In the genomic region with DNA sequence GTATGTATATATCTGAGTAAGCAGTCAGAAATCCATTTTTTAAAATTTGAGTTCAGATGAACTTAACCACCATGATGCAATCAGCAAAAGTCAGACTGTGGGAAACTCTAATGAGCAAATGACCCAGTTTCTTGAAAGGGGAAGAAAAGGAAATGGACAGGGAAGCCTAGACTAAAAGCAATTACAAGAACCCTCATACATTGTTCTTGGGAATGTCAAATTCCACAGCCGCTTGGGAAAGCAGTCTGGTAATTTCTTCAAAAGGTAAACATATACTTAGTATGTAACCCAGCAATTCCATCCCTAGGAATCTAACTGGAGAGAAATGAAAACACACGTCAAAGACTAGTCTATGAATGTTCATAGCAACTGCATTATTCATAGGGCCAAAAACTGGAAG, we compare ENCODE assay signal across 13 cellular contexts. TPM values are rescaled to one million over a fixed set of nuclear protein-coding genes. Genes with fewer than 3 reads are reported as not detected.
DNase-seq lines count a peak whose midpoint lies in the region; ATAC-seq, FAIRE-seq and TF ChIP-seq lines count a peak whose summit lies in the region.
"Had no signal": no experiment of that assay in that cellular context is flagged by ENCODE, and none has a peak within 500 bp of the region (broad histone marks: within the 10 kb centered on the region; RNA-seq: fewer than 3 reads in every experiment).

No MANE protein-coding gene starts in this region.

- H3K4me3 ChIP-seq in ascending aorta = no peak overlapping the region

- peaks cover 0 to under 1% of the 10 kb centered on the region in 2 donors for H3K9me3 Mint-ChIP-seq in activated T-cell treated with anti-CD3 and anti-CD28 coated beads, Interleukin-2, amount 50 U/mL, for 72 hours
- no peaks in the 10 kb centered on the region for H3K9me3 Mint-ChIP-seq in activated T-cell treated with anti-CD3 and anti-CD28 coated beads, Interleukin-2, amount 50 U/mL, for 24 hours
- peaks cover 3% of the 10 kb centered on the region for H3K9me3 Mint-ChIP-seq in activated CD4-positive, alpha-beta memory T cell treated with anti-CD3 and anti-CD28 coated beads for 36 hours
- H3K9me3 Mint-ChIP-seq: activated naive CD8-positive, alpha-beta T cell treated with anti-CD3 and anti-CD28 coated beads, Interleukin-2, amount 50 U/mL, for 24 hours; mesothelial cell of epicardium had no signal

- H3K36me3 Mint-ChIP-seq in activated T-cell treated with anti-CD3 and anti-CD28 coated beads, Interleukin-2, amount 50 U/mL, for 72 hours (ENCODE audit: insufficient read depth in 2 of 2) = peaks cover 0 to 3% of the 10 kb centered on the region in 2 donors
- no peaks in the 10 kb centered on the region for H3K36me3 Mint-ChIP-seq in activated T-cell treated with anti-CD3 and anti-CD28 coated beads, Interleukin-2, amount 50 U/mL, for 24 hours (ENCODE audit: low read depth)
- no peaks in the 10 kb centered on the region for H3K36me3 Mint-ChIP-seq in activated CD4-positive, alpha-beta memory T cell treated with anti-CD3 and anti-CD28 coated beads for 36 hours
- H3K36me3 Mint-ChIP-seq: mesothelial cell of epicardium had no signal

- peak; percentile 72 for FAIRE-seq in urothelium cell line (lab: Jason Lieb, UNC)

- H3K27me3 Mint-ChIP-seq in activated T-cell treated with anti-CD3 and anti-CD28 coated beads, Interleukin-2, amount 50 U/mL, for 72 hours (ENCODE audit: low read depth) = no peaks in the 10 kb centered on the region
- H3K27me3 Mint-ChIP-seq in activated T-cell treated with anti-CD3 and anti-CD28 coated beads, Interleukin-2, amount 50 U/mL, for 24 hours = no peaks in the 10 kb centered on the region
- no peaks in the 10 kb centered on the region for H3K27me3 Mint-ChIP-seq in activated CD4-positive, alpha-beta memory T cell treated with anti-CD3 and anti-CD28 coated beads for 36 hours
- H3K27me3 Mint-ChIP-seq: activated naive CD8-positive, alpha-beta T cell treated with anti-CD3 and anti-CD28 coated beads, Interleukin-2, amount 50 U/mL, for 24 hours had no signal

- no peaks in the 10 kb centered on the region for H3K4me1 Mint-ChIP-seq in activated T-cell treated with anti-CD3 and anti-CD28 coated beads, Interleukin-2, amount 50 U/mL, for 72 hours (ENCODE audit: low read depth)
- peaks cover 12% of the 10 kb centered on the region for H3K4me1 Mint-ChIP-seq in activated T-cell treated with anti-CD3 and anti-CD28 coated beads, Interleukin-2, amount 50 U/mL, for 24 hours (ENCODE audit: low read depth)
- H3K4me1 Mint-ChIP-seq in activated CD4-positive, alpha-beta memory T cell treated with anti-CD3 and anti-CD28 coated beads for 36 hours (ENCODE audit: low read depth) = peaks cover 10% of the 10 kb centered on the region
- H3K4me1 Mint-ChIP-seq: B cell had no signal

- H3K4me3 Mint-ChIP-seq in activated T-cell treated with anti-CD3 and anti-CD28 coated beads, Interleukin-2, amount 50 U/mL, for 72 hours = peak overlapping the region in 1 of 2 donors; percentile 9
- H3K4me3 Mint-ChIP-seq in activated T-cell treated with anti-CD3 and anti-CD28 coated beads, Interleukin-2, amount 50 U/mL, for 24 hours = no peak overlapping the region
- no peak overlapping the region for H3K4me3 Mint-ChIP-seq in activated CD4-positive, alpha-beta memory T cell treated with anti-CD3 and anti-CD28 coated beads for 36 hours
- H3K4me3 Mint-ChIP-seq: activated naive CD8-positive, alpha-beta T cell treated with anti-CD3 and anti-CD28 coated beads, Interleukin-2, amount 50 U/mL, for 24 hours; B cell; mesothelial cell of epicardium had no signal

- H3K27ac ChIP-seq in ascending aorta = peak overlapping the region; percentile 77 to 82

- no peaks in the 10 kb centered on the region for H3K36me3 ChIP-seq in ascending aorta

- intact Hi-C loops in ascending aorta (cut with DNase I) = loop anchor here (1.0 kb wide), 3 partner anchors 17 to 80 kb away; a partner anchor contains a TSS
- intact Hi-C loops in activated CD4-positive, alpha-beta memory T cell treated with anti-CD3 and anti-CD28 coated beads for 36 hours (cut with micrococcal nuclease) = no loop called here

- H3K27ac Mint-ChIP-seq in activated T-cell treated with anti-CD3 and anti-CD28 coated beads, Interleukin-2, amount 50 U/mL, for 72 hours = peak overlapping the region; percentile 8
- H3K27ac Mint-ChIP-seq in activated T-cell treated with anti-CD3 and anti-CD28 coated beads, Interleukin-2, amount 50 U/mL, for 24 hours = no peak overlapping the region
- no peak overlapping the region for H3K27ac Mint-ChIP-seq in activated CD4-positive, alpha-beta memory T cell treated with anti-CD3 and anti-CD28 coated beads for 36 hours
- H3K27ac Mint-ChIP-seq: activated naive CD8-positive, alpha-beta T cell treated with anti-CD3 and anti-CD28 coated beads, Interleukin-2, amount 50 U/mL, for 24 hours; B cell; mesothelial cell of epicardium had no signal

- no peaks in the 10 kb centered on the region for H3K27me3 ChIP-seq in ascending aorta

- ATAC-seq in activated T-cell treated with anti-CD3 and anti-CD28 coated beads, Interleukin-2, amount 50 U/mL, for 72 hours (replicated peaks in 1 of 2) = no peak
- no peak for ATAC-seq in GM19467 (IDR thresholded peaks at IDR 0.05; ENCODE audit: unreplicated experiment)
- ATAC-seq in HG03520 (IDR thresholded peaks at IDR 0.05; ENCODE audit: unreplicated experiment) = no peak
- ATAC-seq: activated naive CD8-positive, alpha-beta T cell treated with anti-CD3 and anti-CD28 coated beads, Interleukin-2, amount 50 U/mL, for 24 hours had no signal

- peaks cover 7 to 17% of the 10 kb centered on the region in 2 donors for H3K4me1 ChIP-seq in ascending aorta

- TF ChIP-seq CTCF in ascending aorta (IDR thresholded peaks at IDR 0.05) = no peak

- DNase-seq in activated T-cell treated with anti-CD3 and anti-CD28 coated beads, Interleukin-2, amount 50 U/mL, for 72 hours = no peak
- no peak for DNase-seq in activated T-cell treated with anti-CD3 and anti-CD28 coated beads, Interleukin-2, amount 50 U/mL, for 24 hours
- DNase-seq in ascending aorta (ENCODE audit: low spot score in 2 of 2) = no peak
- peak; percentile 64 for DNase-seq in hepatic stellate cell (ENCODE audit: low spot score)
- DNase-seq in urothelium cell line (ENCODE audit: low spot score) = peak; percentile 42
- DNase-seq in activated CD4-positive, alpha-beta memory T cell treated with anti-CD3 and anti-CD28 coated beads for 36 hours = no peak
- DNase-seq: activated CD4-positive, alpha-beta T cell treated with anti-CD3 and anti-CD28 coated beads, Interleukin-2, amount 50 U/mL, for 48 hours; activated naive CD8-positive, alpha-beta T cell treated with anti-CD3 and anti-CD28 coated beads, Interleukin-2, amount 50 U/mL, for 24 hours; NCI-H2081 had no signal

- POLR2A ChIA-PET in activated CD4-positive, alpha-beta memory T cell treated with anti-CD3 and anti-CD28 coated beads for 36 hours (lab: Charles Lee) = interaction anchor here (0.6 kb wide), 2 partner anchors 19 to 58 kb away, joined by 4 to 5 read pairs; no protein-coding TSS in a partner anchor

- CTCF ChIA-PET in activated CD4-positive, alpha-beta memory T cell treated with anti-CD3 and anti-CD28 coated beads for 36 hours (lab: Charles Lee) = no interaction called here

- H3K9me3 ChIP-seq in ascending aorta = no peaks in the 10 kb centered on the region

RNA-seq across cellular contexts. Expression of a gene that starts 16.4 kb away (rescaled TPM):
- total RNA-seq in activated T-cell treated with anti-CD3 and anti-CD28 coated beads, Interleukin-2, amount 50 U/mL, for 72 hours = 10 to 100 TPM; 38.6 to 41.0 TPM
- total RNA-seq in ascending aorta = 31.7 TPM
- total RNA-seq in activated CD4-positive, alpha-beta memory T cell treated with anti-CD3 and anti-CD28 coated beads for 36 hours = 10 to 100 TPM; 25.9 to 26.6 TPM

Comparison
In these comparisons a context has a peak if more than half of its experiments do, and no peak if none do; other contexts are left out.
1. DNase-seq: peak in hepatic stellate cell (single experiment) and urothelium cell line (single experiment); none in activated T-cell treated with anti-CD3 and anti-CD28 coated beads, Interleukin-2, amount 50 U/mL, for 72 hours (0 of 2), activated T-cell treated with anti-CD3 and anti-CD28 coated beads, Interleukin-2, amount 50 U/mL, for 24 hours (single experiment), ascending aorta (0 of 2) and activated CD4-positive, alpha-beta memory T cell treated with anti-CD3 and anti-CD28 coated beads for 36 hours (single experiment).